In genomic region chr5:154519375-154519774, GRCh38 we compare ENCODE assay signal across 19 cellular contexts. TPM values are rescaled to one million over a fixed set of nuclear protein-coding genes. Genes with fewer than 3 reads are reported as not detected.
DNase-seq lines count a peak whose midpoint lies in the region; ATAC-seq and TF ChIP-seq lines count a peak whose summit lies in the region.
"Had no signal": no experiment of that assay in that cellular context is flagged by ENCODE, and none has a peak within 500 bp of the region (broad histone marks: within the 10 kb centered on the region; RNA-seq: fewer than 3 reads in every experiment).

No MANE protein-coding gene starts in this region.

- no peak overlapping the region for H3K27ac ChIP-seq in dorsolateral prefrontal cortex
- H3K27ac ChIP-seq: BLaER1 treated with 17β-estradiol and CSF1 and Interleukin-3, amounts not matched to agents 10 nM and 100 nM had no signal

- H3K9me3 Mint-ChIP-seq in activated T-helper 1 cell treated with anti-CD3 and anti-CD28 coated beads, Interleukin-12 subunit alpha, Interleukin-12 subunit beta, Interleukin-2, Interleukin-4 antibody, amounts not matched to agents 30 ng/mL and 10 ng/mL and 1 ng/mL, durations not matched to agents 14 hours and 24 hours and 36 hours: no peaks in the 10 kb centered on the region
- H3K9me3 Mint-ChIP-seq in activated CD8-positive, alpha-beta T cell treated with anti-CD3 and anti-CD28 coated beads, Interleukin-2, amount 10 ng/mL, durations not matched to agents 7 days and 5 days (ENCODE audit: insufficient read depth): no peaks in the 10 kb centered on the region
- H3K9me3 Mint-ChIP-seq: H9; naive thymus-derived CD8-positive, alpha-beta T cell had no signal

- H3K4me1 Mint-ChIP-seq in activated T-helper 1 cell treated with anti-CD3 and anti-CD28 coated beads, Interleukin-12 subunit alpha, Interleukin-12 subunit beta, Interleukin-2, Interleukin-4 antibody, amounts not matched to agents 30 ng/mL and 10 ng/mL and 1 ng/mL, durations not matched to agents 14 hours and 24 hours and 36 hours (ENCODE audit: low read depth): peaks cover 3% of the 10 kb centered on the region
- H3K4me1 Mint-ChIP-seq in activated CD8-positive, alpha-beta T cell treated with anti-CD3 and anti-CD28 coated beads, Interleukin-2, amount 10 ng/mL, durations not matched to agents 7 days and 5 days (ENCODE audit: low read depth): peaks cover 2% of the 10 kb centered on the region

- ATAC-seq in activated CD8-positive, alpha-beta T cell treated with anti-CD3 and anti-CD28 coated beads, Interleukin-2, amount 10 ng/mL, durations not matched to agents 7 days and 5 days: no peak
- ATAC-seq: left cardiac atrium; naive thymus-derived CD8-positive, alpha-beta T cell had no signal

- H3K4me1 ChIP-seq in adipocyte (ENCODE audit: control insufficient read depth, insufficient read depth, low read length): peaks cover 10% of the 10 kb centered on the region

- DNase-seq in COLO668 (lab: John Stamatoyannopoulos, UW; ENCODE audit: unreplicated experiment): peak; percentile 47
- peak; percentile 35 for DNase-seq in HT1080 (ENCODE audit: low read depth)
- peak; percentile 24 for DNase-seq in adipocyte (ENCODE audit: low read depth)
- peak; percentile 53 for DNase-seq in iris pigment epithelial cell (ENCODE audit: low read depth)
- DNase-seq in dorsolateral prefrontal cortex: no peak
- no peak for DNase-seq in activated T-helper 1 cell treated with anti-CD3 and anti-CD28 coated beads, Interleukin-12 subunit alpha, Interleukin-12 subunit beta, Interleukin-2, Interleukin-4 antibody, amounts not matched to agents 30 ng/mL and 10 ng/mL and 1 ng/mL, durations not matched to agents 14 hours and 24 hours and 36 hours (ENCODE audit: low spot score)
- DNase-seq in activated T-cell treated with anti-CD3 and anti-CD28 coated beads, Interleukin-2, amount 50 U/mL, for 1 hour: no peak
- DNase-seq in activated CD8-positive, alpha-beta T cell treated with anti-CD3 and anti-CD28 coated beads, Interleukin-2, amount 10 ng/mL, durations not matched to agents 7 days and 5 days: no peak
- DNase-seq: activated CD8-positive, alpha-beta memory T cell treated with anti-CD3 and anti-CD28 coated beads, Interleukin-2, amount 50 U/mL, for 48 hours; amygdala; GF-D8; glutamatergic neuron; H9; left cardiac atrium; naive thymus-derived CD8-positive, alpha-beta T cell; SIG-M5; stimulated activated CD4-positive, alpha-beta T cell treated with anti-CD3 and anti-CD28 coated beads, Interleukin-4, amount 100 ng/mL, for 24 hours; stimulated activated naive CD4-positive, alpha-beta T cell had no signal

- H3K36me3 ChIP-seq in adipocyte (ENCODE audit: control insufficient read depth, insufficient read depth, low read length, severe bottlenecking): no peaks in the 10 kb centered on the region
- H3K36me3 ChIP-seq: BLaER1 treated with 17β-estradiol and CSF1 and Interleukin-3, amounts not matched to agents 10 nM and 100 nM had no signal

- CTCF ChIA-PET in activated CD8-positive, alpha-beta T cell treated with anti-CD3 and anti-CD28 coated beads, Interleukin-2, amount 10 ng/mL, durations not matched to agents 7 days and 5 days (lab: Charles Lee): interaction anchor here (1.0 to 1.7 kb wide), 2 partner anchors 18 to 51 kb away, joined by 3 read pairs; no protein-coding TSS in a partner anchor

- H3K4me3 ChIP-seq in adipocyte (ENCODE audit: low read length) (no peak overlapping the region), dorsolateral prefrontal cortex (no peak overlapping the region)
- H3K4me3 ChIP-seq: BLaER1 treated with 17β-estradiol and CSF1 and Interleukin-3, amounts not matched to agents 10 nM and 100 nM had no signal

- no peaks in the 10 kb centered on the region for H3K9me3 ChIP-seq in adipocyte (ENCODE audit: control insufficient read depth, low read length)
- H3K9me3 ChIP-seq: BLaER1 treated with 17β-estradiol and CSF1 and Interleukin-3, amounts not matched to agents 10 nM and 100 nM had no signal

- POLR2A ChIA-PET in activated CD8-positive, alpha-beta T cell treated with anti-CD3 and anti-CD28 coated beads, Interleukin-2, amount 10 ng/mL, durations not matched to agents 7 days and 5 days (lab: Charles Lee): no interaction called here

- no peaks in the 10 kb centered on the region for H3K36me3 Mint-ChIP-seq in activated T-helper 1 cell treated with anti-CD3 and anti-CD28 coated beads, Interleukin-12 subunit alpha, Interleukin-12 subunit beta, Interleukin-2, Interleukin-4 antibody, amounts not matched to agents 30 ng/mL and 10 ng/mL and 1 ng/mL, durations not matched to agents 14 hours and 24 hours and 36 hours (ENCODE audit: low read depth)
- no peaks in the 10 kb centered on the region for H3K36me3 Mint-ChIP-seq in activated CD8-positive, alpha-beta T cell treated with anti-CD3 and anti-CD28 coated beads, Interleukin-2, amount 10 ng/mL, durations not matched to agents 7 days and 5 days (ENCODE audit: low read depth)
- H3K36me3 Mint-ChIP-seq: naive thymus-derived CD8-positive, alpha-beta T cell had no signal

- H3K27ac Mint-ChIP-seq in activated T-helper 1 cell treated with anti-CD3 and anti-CD28 coated beads, Interleukin-12 subunit alpha, Interleukin-12 subunit beta, Interleukin-2, Interleukin-4 antibody, amounts not matched to agents 30 ng/mL and 10 ng/mL and 1 ng/mL, durations not matched to agents 14 hours and 24 hours and 36 hours: no peak overlapping the region
- no peak overlapping the region for H3K27ac Mint-ChIP-seq in activated CD8-positive, alpha-beta T cell treated with anti-CD3 and anti-CD28 coated beads, Interleukin-2, amount 10 ng/mL, durations not matched to agents 7 days and 5 days

- H3K27me3 ChIP-seq in adipocyte (replicated peaks; ENCODE audit: control insufficient read depth, insufficient read depth, low read length) (peaks cover 29% of the 10 kb centered on the region), dorsolateral prefrontal cortex (peaks cover 0 to 45% (median 8%) of the 10 kb centered on the region in 45 donors)

- H3K4me3 Mint-ChIP-seq in activated T-helper 1 cell treated with anti-CD3 and anti-CD28 coated beads, Interleukin-12 subunit alpha, Interleukin-12 subunit beta, Interleukin-2, Interleukin-4 antibody, amounts not matched to agents 30 ng/mL and 10 ng/mL and 1 ng/mL, durations not matched to agents 14 hours and 24 hours and 36 hours: no peak overlapping the region
- H3K4me3 Mint-ChIP-seq in activated CD8-positive, alpha-beta T cell treated with anti-CD3 and anti-CD28 coated beads, Interleukin-2, amount 10 ng/mL, durations not matched to agents 7 days and 5 days: no peak overlapping the region
- H3K4me3 Mint-ChIP-seq: H9; naive thymus-derived CD8-positive, alpha-beta T cell had no signal

- intact Hi-C loops in dorsolateral prefrontal cortex (cut with DNase I): no loop called here
- intact Hi-C loops in activated T-helper 1 cell treated with anti-CD3 and anti-CD28 coated beads, Interleukin-12 subunit alpha, Interleukin-12 subunit beta, Interleukin-2, Interleukin-4 antibody, amounts not matched to agents 30 ng/mL and 10 ng/mL and 1 ng/mL, durations not matched to agents 14 hours and 24 hours and 36 hours (cut with micrococcal nuclease): no loop called here

- no peak for TF ChIP-seq CTCF in dorsolateral prefrontal cortex (IDR thresholded peaks at IDR 0.05 in 54 of 56, conservative IDR thresholded peaks at IDR 0.05 in 2 of 56; ENCODE audit: low read depth in 1 of 56, partially characterized antibody in 56 of 56)

- H3K27me3 Mint-ChIP-seq in activated T-helper 1 cell treated with anti-CD3 and anti-CD28 coated beads, Interleukin-12 subunit alpha, Interleukin-12 subunit beta, Interleukin-2, Interleukin-4 antibody, amounts not matched to agents 30 ng/mL and 10 ng/mL and 1 ng/mL, durations not matched to agents 14 hours and 24 hours and 36 hours (ENCODE audit: insufficient read depth): peaks cover 22% of the 10 kb centered on the region
- H3K27me3 Mint-ChIP-seq in activated CD8-positive, alpha-beta T cell treated with anti-CD3 and anti-CD28 coated beads, Interleukin-2, amount 10 ng/mL, durations not matched to agents 7 days and 5 days (ENCODE audit: low read depth): peaks cover 26% of the 10 kb centered on the region

- H3K9ac ChIP-seq in adipocyte (ENCODE audit: low read length): no peak overlapping the region
- H3K9ac ChIP-seq: BLaER1 treated with 17β-estradiol and CSF1 and Interleukin-3, amounts not matched to agents 10 nM and 100 nM had no signal

RNA-seq across cellular contexts. Expression of gene HAND1, which starts 41.3 kb away (rescaled TPM):
- total RNA-seq in HT1080 (2014; rRNA removed; shearing (Covaris generic)): not detected in 2 replicates
- polyA plus RNA-seq in HT1080 (2015; cell fraction: cytosol; rRNA removed): not detected in 2 replicates
- polyA plus RNA-seq in HT1080 (2015; cell fraction: nucleus; rRNA removed): not detected in 2 replicates
- under 1 TPM in 3 of 120 experiments, not detected in 117; 0.29 to 0.56 (median 0.29) TPM for total RNA-seq in dorsolateral prefrontal cortex
- not detected in 2 replicates for total RNA-seq in activated T-helper 1 cell treated with anti-CD3 and anti-CD28 coated beads, Interleukin-12 subunit alpha, Interleukin-12 subunit beta, Interleukin-2, Interleukin-4 antibody, amounts not matched to agents 30 ng/mL and 10 ng/mL and 1 ng/mL, durations not matched to agents 14 hours and 24 hours and 36 hours
- total RNA-seq in activated CD8-positive, alpha-beta T cell treated with anti-CD3 and anti-CD28 coated beads, Interleukin-2, amount 10 ng/mL, durations not matched to agents 7 days and 5 days: not detected
- total RNA-seq: H9; naive thymus-derived CD8-positive, alpha-beta T cell had no signal
- polyA plus RNA-seq: naive thymus-derived CD8-positive, alpha-beta T cell had no signal

Comparison
In these comparisons a context has a peak if more than half of its experiments do, and no peak if none do; other contexts are left out.
1. DNase-seq: peak in COLO668 (single experiment), HT1080 (single experiment), adipocyte (single experiment) and iris pigment epithelial cell (single experiment); none in dorsolateral prefrontal cortex (0 of 10), activated T-helper 1 cell treated with anti-CD3 and anti-CD28 coated beads, Interleukin-12 subunit alpha, Interleukin-12 subunit beta, Interleukin-2, Interleukin-4 antibody, amounts not matched to agents 30 ng/mL and 10 ng/mL and 1 ng/mL, durations not matched to agents 14 hours and 24 hours and 36 hours (single experiment), activated T-cell treated with anti-CD3 and anti-CD28 coated beads, Interleukin-2, amount 50 U/mL, for 1 hour (single experiment) and activated CD8-positive, alpha-beta T cell treated with anti-CD3 and anti-CD28 coated beads, Interleukin-2, amount 10 ng/mL, durations not matched to agents 7 days and 5 days (single experiment).